23 cellular contexts compared by ENCODE assay signal in the genomic region with DNA sequence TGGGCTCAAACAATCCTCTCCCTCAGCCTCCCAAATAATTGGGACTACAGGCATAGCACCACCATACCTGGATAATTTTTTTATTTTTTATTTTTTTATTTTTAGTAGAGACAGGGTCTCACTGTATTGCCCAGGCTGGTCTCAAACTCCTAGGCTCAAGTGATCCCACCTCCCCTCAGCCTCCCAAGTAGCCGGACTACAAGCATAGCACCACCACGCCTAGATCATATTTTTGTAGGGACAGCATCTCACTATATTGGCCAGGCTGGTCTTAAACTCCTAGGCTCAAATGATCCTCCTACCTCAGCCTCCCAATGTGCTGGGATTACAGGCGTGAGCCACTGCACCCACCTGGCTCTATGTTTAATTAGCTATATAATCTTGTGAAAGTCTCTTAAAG.
"Had no signal": no experiment of that assay in that cellular context is flagged by ENCODE, and none has a peak within 500 bp of the region (broad histone marks: within the 10 kb centered on the region; RNA-seq: fewer than 3 reads in every experiment).

No MANE protein-coding gene starts in this region.

- H3K36me3 Mint-ChIP-seq: naive thymus-derived CD4-positive, alpha-beta T cell had no signal

- H3K4me3 Mint-ChIP-seq: dendritic cell treated with granulocyte-macrophage colony-stimulating factor and Interleukin-4, amounts not matched to agents 40 ng/mL and 50 ng/mL, for 4 days; effector memory CD8-positive, alpha-beta T cell; endodermal cell; naive thymus-derived CD4-positive, alpha-beta T cell had no signal

- H3K4me1 Mint-ChIP-seq: naive thymus-derived CD4-positive, alpha-beta T cell had no signal

- H3K27me3 Mint-ChIP-seq: dendritic cell treated with granulocyte-macrophage colony-stimulating factor and Interleukin-4, amounts not matched to agents 40 ng/mL and 50 ng/mL, for 4 days; effector memory CD8-positive, alpha-beta T cell; naive thymus-derived CD4-positive, alpha-beta T cell had no signal

- H3K9me3 Mint-ChIP-seq: dendritic cell treated with granulocyte-macrophage colony-stimulating factor and Interleukin-4, amounts not matched to agents 40 ng/mL and 50 ng/mL, for 4 days; endodermal cell had no signal

- DNase-seq: colonic mucosa; cortex of kidney; effector CD8-positive, alpha-beta T cell; effector memory CD8-positive, alpha-beta T cell; endodermal cell; erythroblast; esophagus squamous epithelium; foreskin fibroblast; foreskin melanocyte; gastrocnemius medialis; glutamatergic neuron; head of caudate nucleus; heart right ventricle; hippocampal formation; left cardiac atrium; left lung; left ventricle myocardium superior; lower lobe of right lung; mesendoderm; midbrain; naive thymus-derived CD4-positive, alpha-beta T cell had no signal

- H3K27ac Mint-ChIP-seq: dendritic cell treated with granulocyte-macrophage colony-stimulating factor and Interleukin-4, amounts not matched to agents 40 ng/mL and 50 ng/mL, for 4 days; effector memory CD8-positive, alpha-beta T cell; endodermal cell; naive thymus-derived CD4-positive, alpha-beta T cell had no signal

- ATAC-seq: effector memory CD8-positive, alpha-beta T cell; esophagus mucosa; gastrocnemius medialis; heart right ventricle; left cardiac atrium; left lung; left ventricle myocardium superior; lower lobe of right lung; naive thymus-derived CD4-positive, alpha-beta T cell had no signal
